In genomic region chr15:97995881-97996603, GRCh38 we compare ENCODE assay signal across 8 cellular contexts. TPM values are rescaled to one million over a fixed set of nuclear protein-coding genes. Genes with fewer than 3 reads are reported as not detected.
DNase-seq lines count a peak whose midpoint lies in the region; ATAC-seq, FAIRE-seq and TF ChIP-seq lines count a peak whose summit lies in the region.

No MANE protein-coding gene starts in this region.

- no peak for ATAC-seq in GM19467 (IDR thresholded peaks at IDR 0.05; ENCODE audit: unreplicated experiment)

- no peaks in the 10 kb centered on the region for H4K20me1 ChIP-seq in BLaER1

- no peaks in the 10 kb centered on the region for H3K27me3 ChIP-seq in BLaER1
- H3K27me3 ChIP-seq in kidney epithelial cell (ENCODE audit: control insufficient read depth, insufficient read depth, low read length): no peaks in the 10 kb centered on the region

- TF ChIP-seq CTCF in HFFc6 (IDR thresholded peaks at IDR 0.05) (peak; percentile 78), kidney epithelial cell (IDR thresholded peaks at IDR 0.05; ENCODE audit: insufficient read depth, low read length, poor library complexity, severe bottlenecking) (peak; percentile 50)

- peak overlapping the region; percentile 18; the same call in 1 of the 2 replicates for H3K4me3 Mint-ChIP-seq in HFFc6

- no peaks in the 10 kb centered on the region for H3K27me3 Mint-ChIP-seq in HFFc6 (ENCODE audit: insufficient read depth)

- H3K9me3 Mint-ChIP-seq in HFFc6: no peaks in the 10 kb centered on the region

- no peak overlapping the region for H3K4me3 ChIP-seq in BLaER1
- no peak overlapping the region for H3K4me3 ChIP-seq in kidney epithelial cell (ENCODE audit: low read depth, low read length)

- H3K36me3 Mint-ChIP-seq in HFFc6 (ENCODE audit: low read depth): no peaks in the 10 kb centered on the region

- no peak for FAIRE-seq in GM12891 (lab: Jason Lieb, UNC)

- no peak for TF ChIP-seq POLR2A in GM12891 (IDR thresholded peaks at IDR 0.05; ENCODE audit: low read depth, low read length)

- no peak overlapping the region for H3K9ac ChIP-seq in BLaER1

- peaks cover 51% of the 10 kb centered on the region for H3K4me1 ChIP-seq in BLaER1

- peak overlapping the region; percentile 56 for H3K4me2 ChIP-seq in BLaER1

- H3K36me3 ChIP-seq in BLaER1: no peaks in the 10 kb centered on the region
- H3K36me3 ChIP-seq in kidney epithelial cell (ENCODE audit: control insufficient read depth, insufficient read depth, low read length): no peaks in the 10 kb centered on the region

- no peaks in the 10 kb centered on the region for H3K9me3 ChIP-seq in BLaER1

- H3K27ac ChIP-seq in BLaER1: no peak overlapping the region

- DNase-seq in HFFc6 (no peak), SW480 (ENCODE audit: low spot score) (peak; percentile 47), kidney epithelial cell (ENCODE audit: low read depth) (no peak), GM12891 (ENCODE audit: insufficient read length, low spot score) (no peak), hypothalamus (lab: John Stamatoyannopoulos, UW) (no peak)
- no peak for DNase-seq in activated CD8-positive, alpha-beta memory T cell treated with anti-CD3 and anti-CD28 coated beads, Interleukin-2, amount 50 U/mL, for 48 hours

- H3K4me1 Mint-ChIP-seq in HFFc6 (ENCODE audit: low read depth): peaks cover 52% of the 10 kb centered on the region

- peak overlapping the region; percentile 7; the same call in 1 of the 2 replicates for H3K27ac Mint-ChIP-seq in HFFc6

TF ChIP-seq in GM12891, 5 proteins besides CTCF, POLR2A, EP300 and RAD21:
- TF ChIP-seq PAX5 (IDR thresholded peaks at IDR 0.05; ENCODE audit: insufficient read depth, low read length, severe bottlenecking) (no peak), SPI1 (IDR thresholded peaks at IDR 0.05; ENCODE audit: low read depth, low read length) (no peak), POLR2AphosphoS5 (IDR thresholded peaks at IDR 0.05; ENCODE audit: low read depth, low read length) (no peak), POU2F2 (IDR thresholded peaks at IDR 0.05; ENCODE audit: low read depth, low read length) (no peak), TAF1 (IDR thresholded peaks at IDR 0.05; ENCODE audit: low read depth, low read length) (no peak)

RNA-seq across cellular contexts. Expression of gene ARRDC4, which starts 35.5 kb away (rescaled TPM):
- 10 to 100 TPM; 20.2 to 60.1 (median 23.8) TPM for total RNA-seq in HFFc6 (2021; fragmentation: NEBNext Ultra II Directional; extraction: Animal tissue kit (Norgen Biotek cat#: 25700))
- total RNA-seq in kidney epithelial cell: 4.2 and 4.4 TPM in 2 replicates
- polyA plus RNA-seq in GM12891 (2012; ENCODE audit: low read depth, missing spikeins): 0.60 TPM
